8 cellular contexts compared by ENCODE assay signal in genomic region chr3:3177861-3178497, GRCh38. TPM values are rescaled to one million over a fixed set of nuclear protein-coding genes. Genes with fewer than 3 reads are reported as not detected.
A peak's percentile ranks its signal among the peaks of the same experiment; 100 is the strongest.
DNase-seq lines count a peak whose midpoint lies in the region; ATAC-seq lines count a peak whose summit lies in the region.

No MANE protein-coding gene starts in this region.

- peak overlapping the region; percentile 84 for H3K4me3 ChIP-seq in urinary bladder (ENCODE audit: low read depth, low read length)

- no peak for ATAC-seq in HG03354 (IDR thresholded peaks at IDR 0.05; ENCODE audit: poor library complexity, severe bottlenecking, unreplicated experiment)

- peaks cover 64% of the 10 kb centered on the region for H3K4me1 Mint-ChIP-seq in activated naive CD4-positive, alpha-beta T cell treated with anti-CD3 and anti-CD28 coated beads, Interleukin-2, amount 50 U/mL, for 24 hours
- peaks cover 61% of the 10 kb centered on the region for H3K4me1 Mint-ChIP-seq in activated T-helper 1 cell treated with anti-CD3 and anti-CD28 coated beads, Interleukin-12 subunit alpha, Interleukin-12 subunit beta, Interleukin-2, Interleukin-4 antibody, amounts not matched to agents 30 ng/mL and 10 ng/mL and 1 ng/mL, durations not matched to agents 14 hours and 24 hours and 36 hours (ENCODE audit: low read depth)

- H3K4me1 ChIP-seq in urinary bladder (ENCODE audit: insufficient read depth): peaks cover 2% of the 10 kb centered on the region

- H3K36me3 Mint-ChIP-seq in activated naive CD4-positive, alpha-beta T cell treated with anti-CD3 and anti-CD28 coated beads, Interleukin-2, amount 50 U/mL, for 24 hours: peaks cover 15% of the 10 kb centered on the region
- H3K36me3 Mint-ChIP-seq in activated T-helper 1 cell treated with anti-CD3 and anti-CD28 coated beads, Interleukin-12 subunit alpha, Interleukin-12 subunit beta, Interleukin-2, Interleukin-4 antibody, amounts not matched to agents 30 ng/mL and 10 ng/mL and 1 ng/mL, durations not matched to agents 14 hours and 24 hours and 36 hours (ENCODE audit: low read depth): peaks cover 30% of the 10 kb centered on the region

- no peaks in the 10 kb centered on the region for H3K27me3 Mint-ChIP-seq in activated naive CD4-positive, alpha-beta T cell treated with anti-CD3 and anti-CD28 coated beads, Interleukin-2, amount 50 U/mL, for 24 hours
- peaks cover 3% of the 10 kb centered on the region for H3K27me3 Mint-ChIP-seq in activated T-helper 1 cell treated with anti-CD3 and anti-CD28 coated beads, Interleukin-12 subunit alpha, Interleukin-12 subunit beta, Interleukin-2, Interleukin-4 antibody, amounts not matched to agents 30 ng/mL and 10 ng/mL and 1 ng/mL, durations not matched to agents 14 hours and 24 hours and 36 hours (ENCODE audit: insufficient read depth)

- no peak overlapping the region for H3K27ac ChIP-seq in urinary bladder (ENCODE audit: low read depth)

- H3K36me3 ChIP-seq in urinary bladder (ENCODE audit: insufficient read depth): no peaks in the 10 kb centered on the region

- peak overlapping the region; percentile 94 for H3K4me3 Mint-ChIP-seq in activated naive CD4-positive, alpha-beta T cell treated with anti-CD3 and anti-CD28 coated beads, Interleukin-2, amount 50 U/mL, for 24 hours
- peak overlapping the region; percentile 96 for H3K4me3 Mint-ChIP-seq in activated T-helper 1 cell treated with anti-CD3 and anti-CD28 coated beads, Interleukin-12 subunit alpha, Interleukin-12 subunit beta, Interleukin-2, Interleukin-4 antibody, amounts not matched to agents 30 ng/mL and 10 ng/mL and 1 ng/mL, durations not matched to agents 14 hours and 24 hours and 36 hours

- 52% methylated on average over 10 of the region's 10 CpGs for WGBS in urinary bladder

- H3K9me3 Mint-ChIP-seq in activated naive CD4-positive, alpha-beta T cell treated with anti-CD3 and anti-CD28 coated beads, Interleukin-2, amount 50 U/mL, for 24 hours: no peaks in the 10 kb centered on the region
- no peaks in the 10 kb centered on the region for H3K9me3 Mint-ChIP-seq in activated T-helper 1 cell treated with anti-CD3 and anti-CD28 coated beads, Interleukin-12 subunit alpha, Interleukin-12 subunit beta, Interleukin-2, Interleukin-4 antibody, amounts not matched to agents 30 ng/mL and 10 ng/mL and 1 ng/mL, durations not matched to agents 14 hours and 24 hours and 36 hours

- intact Hi-C loops in activated T-helper 1 cell treated with anti-CD3 and anti-CD28 coated beads, Interleukin-12 subunit alpha, Interleukin-12 subunit beta, Interleukin-2, Interleukin-4 antibody, amounts not matched to agents 30 ng/mL and 10 ng/mL and 1 ng/mL, durations not matched to agents 14 hours and 24 hours and 36 hours (cut with micrococcal nuclease): no loop called here

- DNase-seq in activated naive CD4-positive, alpha-beta T cell treated with Interleukin-2 at 50 U/mL for 16 hours: no peak
- DNase-seq in activated T-helper 1 cell treated with anti-CD3 and anti-CD28 coated beads, Interleukin-12 subunit alpha, Interleukin-12 subunit beta, Interleukin-2, Interleukin-4 antibody, amounts not matched to agents 30 ng/mL and 10 ng/mL and 1 ng/mL, durations not matched to agents 14 hours and 24 hours and 36 hours (ENCODE audit: low spot score): no peak
- DNase-seq in iris pigment epithelial cell (ENCODE audit: low read depth): peak; percentile 49
- DNase-seq in midbrain (lab: John Stamatoyannopoulos, UW): no peak
- DNase-seq in NCI-H748 (lab: John Stamatoyannopoulos, UW; ENCODE audit: unreplicated experiment): no peak

- peak overlapping the region; percentile 92 for H3K27ac Mint-ChIP-seq in activated naive CD4-positive, alpha-beta T cell treated with anti-CD3 and anti-CD28 coated beads, Interleukin-2, amount 50 U/mL, for 24 hours
- H3K27ac Mint-ChIP-seq in activated T-helper 1 cell treated with anti-CD3 and anti-CD28 coated beads, Interleukin-12 subunit alpha, Interleukin-12 subunit beta, Interleukin-2, Interleukin-4 antibody, amounts not matched to agents 30 ng/mL and 10 ng/mL and 1 ng/mL, durations not matched to agents 14 hours and 24 hours and 36 hours: peak overlapping the region; percentile 85

RNA-seq across cellular contexts. Expression of gene CRBN, which starts 1.5 kb away (rescaled TPM):
- 36.8 and 42.5 TPM in 2 replicates for total RNA-seq in activated T-helper 1 cell treated with anti-CD3 and anti-CD28 coated beads, Interleukin-12 subunit alpha, Interleukin-12 subunit beta, Interleukin-2, Interleukin-4 antibody, amounts not matched to agents 30 ng/mL and 10 ng/mL and 1 ng/mL, durations not matched to agents 14 hours and 24 hours and 36 hours
- total RNA-seq in urinary bladder: 154 TPM
- polyA plus RNA-seq in urinary bladder: 36.7 TPM

RNA-seq across cellular contexts. Expression of gene TRNT1, which starts 51.2 kb away (rescaled TPM):
- 52.4 and 53.5 TPM in 2 replicates for total RNA-seq in activated T-helper 1 cell treated with anti-CD3 and anti-CD28 coated beads, Interleukin-12 subunit alpha, Interleukin-12 subunit beta, Interleukin-2, Interleukin-4 antibody, amounts not matched to agents 30 ng/mL and 10 ng/mL and 1 ng/mL, durations not matched to agents 14 hours and 24 hours and 36 hours
- 51.4 TPM for total RNA-seq in urinary bladder
- 11.4 TPM for polyA plus RNA-seq in urinary bladder
